Comparison of ENCODE assay signal across 15 cellular contexts in genomic region chr10:113895018-113895417, GRCh38. TPM values are rescaled to one million over a fixed set of nuclear protein-coding genes. Genes with fewer than 3 reads are reported as not detected.
DNase-seq lines count a peak whose midpoint lies in the region; ATAC-seq and TF ChIP-seq lines count a peak whose summit lies in the region.
"Had no signal": no experiment of that assay in that cellular context is flagged by ENCODE, and none has a peak within 500 bp of the region (broad histone marks: within the 10 kb centered on the region; RNA-seq: fewer than 3 reads in every experiment).

No MANE protein-coding gene starts in this region.

- H3K27me3 ChIP-seq in kidney epithelial cell (ENCODE audit: control insufficient read depth, insufficient read depth, low read length), result no peaks in the 10 kb centered on the region
- H3K27me3 ChIP-seq in MG63, result no peaks in the 10 kb centered on the region
- H3K27me3 ChIP-seq: esophagus squamous epithelium, sigmoid colon had no signal

- H3K36me3 ChIP-seq in kidney epithelial cell (ENCODE audit: control insufficient read depth, insufficient read depth, low read length), result peaks cover 1% of the 10 kb centered on the region
- no peaks in the 10 kb centered on the region; the same call in 1 of the 2 replicates for H3K36me3 ChIP-seq in MG63

- no peaks in the 10 kb centered on the region for H3K27me3 Mint-ChIP-seq in effector memory CD8-positive, alpha-beta T cell
- H3K27me3 Mint-ChIP-seq: activated naive CD8-positive, alpha-beta T cell; memory B cell; stimulated activated naive CD8-positive, alpha-beta T cell treated with anti-CD3 and anti-CD28 coated beads, Interleukin-15, Interleukin-2, amounts not matched to agents 100 ng/mL and 50 ng/mL, for 24 hours had no signal

- no peak overlapping the region for H3K4me3 ChIP-seq in AG10803 (ENCODE audit: low read length)
- H3K4me3 ChIP-seq in choroid plexus epithelial cell (ENCODE audit: low read depth, low read length), result no peak overlapping the region
- H3K4me3 ChIP-seq in kidney epithelial cell (ENCODE audit: low read depth, low read length), result no peak overlapping the region
- H3K4me3 ChIP-seq in MG63, result no peak overlapping the region
- H3K4me3 ChIP-seq: esophagus squamous epithelium, sigmoid colon had no signal

- no peak for TF ChIP-seq CTCF in AG10803 (conservative IDR thresholded peaks at IDR 0.05; ENCODE audit: low read length)
- no peak for TF ChIP-seq CTCF in choroid plexus epithelial cell (conservative IDR thresholded peaks at IDR 0.05; ENCODE audit: low read depth, low read length)
- no peak for TF ChIP-seq CTCF in kidney epithelial cell (IDR thresholded peaks at IDR 0.05; ENCODE audit: insufficient read depth, low read length, poor library complexity, severe bottlenecking)

- peaks cover 7 to 11% of the 10 kb centered on the region in 2 donors for H3K4me1 Mint-ChIP-seq in effector memory CD8-positive, alpha-beta T cell (ENCODE audit: low read depth in 2 of 2)

- no peak for ATAC-seq in effector memory CD8-positive, alpha-beta T cell (replicated peaks)

- DNase-seq in AG10803 (ENCODE audit: low read depth) (peak; percentile 74), LHCN-M2 (ENCODE audit: low read depth) (peak; percentile 73), choroid plexus epithelial cell (ENCODE audit: low read depth) (peak; percentile 63), kidney epithelial cell (ENCODE audit: low read depth) (peak; percentile 28), activated gamma-delta T cell treated with Interleukin-2 at 50 U/mL for 16 hours (no peak), DMS153 treated with DMSO at 0.1 percent for 48 hours (lab: John Stamatoyannopoulos, UW; ENCODE audit: unreplicated experiment) (no peak), MG63 (no peak)
- DNase-seq in effector memory CD8-positive, alpha-beta T cell, result no peak
- DNase-seq: DMS 273 treated with DMSO at 0.1 percent for 48 hours, esophagus squamous epithelium, sigmoid colon, T-helper 2 cell had no signal

- peaks cover 0 to 2% of the 10 kb centered on the region in 2 donors for H3K9me3 Mint-ChIP-seq in effector memory CD8-positive, alpha-beta T cell
- H3K9me3 Mint-ChIP-seq: stimulated activated naive CD8-positive, alpha-beta T cell treated with anti-CD3 and anti-CD28 coated beads, Interleukin-15, Interleukin-2, amounts not matched to agents 100 ng/mL and 50 ng/mL, for 24 hours had no signal

- H3K9me3 ChIP-seq in MG63, result no peaks in the 10 kb centered on the region
- H3K9me3 ChIP-seq: esophagus squamous epithelium, sigmoid colon had no signal

- H3K36me3 Mint-ChIP-seq in effector memory CD8-positive, alpha-beta T cell (ENCODE audit: insufficient read depth), result peaks cover 8% of the 10 kb centered on the region

- H3K4me3 Mint-ChIP-seq in effector memory CD8-positive, alpha-beta T cell, result no peak overlapping the region
- H3K4me3 Mint-ChIP-seq: activated naive CD8-positive, alpha-beta T cell; memory B cell; stimulated activated naive CD8-positive, alpha-beta T cell treated with anti-CD3 and anti-CD28 coated beads, Interleukin-15, Interleukin-2, amounts not matched to agents 100 ng/mL and 50 ng/mL, for 24 hours had no signal

- H3K27ac Mint-ChIP-seq in effector memory CD8-positive, alpha-beta T cell, result no peak overlapping the region
- H3K27ac Mint-ChIP-seq: activated naive CD8-positive, alpha-beta T cell; memory B cell; stimulated activated naive CD8-positive, alpha-beta T cell treated with anti-CD3 and anti-CD28 coated beads, Interleukin-15, Interleukin-2, amounts not matched to agents 100 ng/mL and 50 ng/mL, for 24 hours had no signal

RNA-seq across cellular contexts. Expression of gene NHLRC2, which starts 40.6 kb away (rescaled TPM):
- 18.5 and 19.2 TPM in 2 replicates for total RNA-seq in LHCN-M2 (2014; rRNA removed)
- 2.0 TPM for polyA plus RNA-seq in LHCN-M2 (2012)
- 46.3 and 51.8 TPM in 2 replicates for total RNA-seq in kidney epithelial cell
- total RNA-seq in MG63 (2014; rRNA removed; shearing (Covaris generic); ENCODE audit: low replicate concordance), result 7.9 and 19.4 TPM in 2 replicates

RNA-seq across cellular contexts. Expression of gene DCLRE1A, which starts 41.1 kb away (rescaled TPM):
- total RNA-seq in LHCN-M2 (2014; rRNA removed) (6.3 and 6.8 TPM in 2 replicates), kidney epithelial cell (9.9 and 11.7 TPM in 2 replicates)
- 1.7 TPM for polyA plus RNA-seq in LHCN-M2 (2012)
- 7.4 and 10.2 TPM in 2 replicates for total RNA-seq in MG63 (2014; rRNA removed; shearing (Covaris generic); ENCODE audit: low replicate concordance)

Comparison
In these comparisons a context has a peak if more than half of its experiments do, and no peak if none do; other contexts are left out.
1. DNase-seq: peak in AG10803 (single experiment), LHCN-M2 (single experiment), choroid plexus epithelial cell (single experiment) and kidney epithelial cell (single experiment); none in activated gamma-delta T cell treated with Interleukin-2 at 50 U/mL for 16 hours (single experiment), effector memory CD8-positive, alpha-beta T cell (0 of 3), DMS153 treated with DMSO at 0.1 percent for 48 hours (single experiment) and MG63 (single experiment).